ENCODE assay signal across 22 cellular contexts in genomic region chr16:64132686-64133085, GRCh38.
DNase-seq lines count a peak whose midpoint lies in the region; ATAC-seq and TF ChIP-seq lines count a peak whose summit lies in the region.
"Had no signal": no experiment of that assay in that cellular context is flagged by ENCODE, and none has a peak within 500 bp of the region (broad histone marks: within the 10 kb centered on the region; RNA-seq: fewer than 3 reads in every experiment).

No MANE protein-coding gene starts in this region.

- DNase-seq in Ammon's horn (ENCODE audit: low spot score), result peak; percentile 3
- no peak for DNase-seq in GM23248
- peak; percentile 19 for DNase-seq in RPMI7951 (ENCODE audit: low read depth)
- DNase-seq in myocyte (ENCODE audit: low read depth), result peak; percentile 80
- DNase-seq in esophagus muscularis mucosa (ENCODE audit: extremely low spot score), result no peak
- DNase-seq in activated effector memory CD4-positive, alpha-beta T cell treated with anti-CD3 and anti-CD28 coated beads, Interleukin-2, amount 50 U/mL, for 16 hours, result no peak
- no peak for DNase-seq in coronary artery (ENCODE audit: low spot score)
- DNase-seq: activated CD4-positive, alpha-beta T cell treated with anti-CD3 and anti-CD28 coated beads for 1 hour; activated CD8-positive, alpha-beta memory T cell treated with anti-CD3 and anti-CD28 coated beads for 24 hours; activated naive CD4-positive, alpha-beta T cell; activated T-cell treated with anti-CD3 and anti-CD28 coated beads, Interleukin-2, amount 50 U/mL, for 24 hours; CD8-positive, alpha-beta T cell; DMS153; HFFc6; NCI-H1092; NCI-H2029; nephron progenitor cell; stimulated activated CD4-positive, alpha-beta T cell treated with anti-CD3 and anti-CD28 coated beads, Interleukin-4, amount 100 ng/mL, for 1 hour; stimulated activated naive CD4-positive, alpha-beta T cell; T-cell had no signal

- H3K4me3 ChIP-seq in GM23248 (no peak overlapping the region), esophagus muscularis mucosa (no peak overlapping the region), coronary artery (no peak overlapping the region)
- H3K4me3 ChIP-seq: prostate gland had no signal

- H3K9me3 ChIP-seq in GM23248 (ENCODE audit: low read depth) (no peaks in the 10 kb centered on the region), esophagus muscularis mucosa (no peaks in the 10 kb centered on the region)
- H3K9me3 ChIP-seq: prostate gland had no signal

- TF ChIP-seq POLR2A in esophagus muscularis mucosa (IDR thresholded peaks at IDR 0.05; ENCODE audit: low read depth), result no peak

- ATAC-seq in GM18907 (IDR thresholded peaks at IDR 0.05; ENCODE audit: unreplicated experiment), result no peak
- ATAC-seq: CD8-positive, alpha-beta T cell; T-cell had no signal

- H3K27me3 ChIP-seq in GM23248 (replicated peaks; ENCODE audit: insufficient read depth) (no peaks in the 10 kb centered on the region), esophagus muscularis mucosa (no peaks in the 10 kb centered on the region)

- H3K4me2 ChIP-seq in GM23248 (ENCODE audit: unreplicated experiment), result no peak overlapping the region

- H4K20me1 ChIP-seq in GM23248 (ENCODE audit: insufficient read depth), result no peaks in the 10 kb centered on the region

- H3F3A ChIP-seq in GM23248 (ENCODE audit: insufficient read depth), result no peaks in the 10 kb centered on the region

- TF ChIP-seq CTCF in esophagus muscularis mucosa (IDR thresholded peaks at IDR 0.05) (no peak), coronary artery (IDR thresholded peaks at IDR 0.05) (no peak)

- H3K4me1 ChIP-seq in GM23248 (ENCODE audit: insufficient read depth) (no peaks in the 10 kb centered on the region), esophagus muscularis mucosa (peaks cover 0 to 10% (median 4%) of the 10 kb centered on the region in 4 donors)
- H3K4me1 ChIP-seq: prostate gland had no signal

- H2AFZ ChIP-seq in GM23248, result peak overlapping the region; percentile 8; the same call in 1 of the 2 replicates

- H3K79me2 ChIP-seq in GM23248 (ENCODE audit: insufficient read depth), result no peaks in the 10 kb centered on the region

- intact Hi-C loops in esophagus muscularis mucosa (cut with DNase I), result no loop called here

- H3K36me3 ChIP-seq in GM23248 (ENCODE audit: low read depth), result no peaks in the 10 kb centered on the region
- H3K36me3 ChIP-seq in esophagus muscularis mucosa, result no peaks in the 10 kb centered on the region
- H3K36me3 ChIP-seq: prostate gland had no signal

- no peak overlapping the region for H3K27ac ChIP-seq in GM23248
- no peak overlapping the region for H3K27ac ChIP-seq in esophagus muscularis mucosa (replicated peaks in 1 of 4)
- no peak overlapping the region for H3K27ac ChIP-seq in coronary artery
- H3K27ac ChIP-seq: prostate gland had no signal

- H3K9ac ChIP-seq in GM23248, result no peak overlapping the region

- TF ChIP-seq EP300 in esophagus muscularis mucosa (IDR thresholded peaks at IDR 0.05), result no peak

- in situ Hi-C loops in GM23248 (cut with MboI), result no loop called here

- no peaks in the 10 kb centered on the region for H3K9me2 ChIP-seq in GM23248 (ENCODE audit: insufficient read depth)

Comparison
In these comparisons a context has a peak if more than half of its experiments do, and no peak if none do; other contexts are left out.
1. DNase-seq: peak in Ammon's horn (single experiment), RPMI7951 (single experiment) and myocyte (single experiment); none in GM23248 (single experiment), esophagus muscularis mucosa (single experiment), activated effector memory CD4-positive, alpha-beta T cell treated with anti-CD3 and anti-CD28 coated beads, Interleukin-2, amount 50 U/mL, for 16 hours (single experiment) and coronary artery (single experiment).